In genomic region chr7:20786779-20787651, GRCh38 we compare ENCODE assay signal across 8 cellular contexts. TPM values are rescaled to one million over a fixed set of nuclear protein-coding genes. Genes with fewer than 3 reads are reported as not detected.
DNase-seq lines count a peak whose midpoint lies in the region; ATAC-seq, FAIRE-seq and TF ChIP-seq lines count a peak whose summit lies in the region.

Gene SP8, minus strand, starts transcription at chr7:20786886. Its CDS starts 88 bp downstream, at chr7:20786798.

- peaks cover 3 to 12% of the 10 kb centered on the region in 2 experiments for H3K9me3 ChIP-seq in CD4-positive, CD25-positive, alpha-beta regulatory T cell (ENCODE audit: control insufficient read depth in 2 of 2, low read length in 2 of 2)
- no peaks in the 10 kb centered on the region for H3K9me3 ChIP-seq in naive thymus-derived CD4-positive, alpha-beta T cell (ENCODE audit: control insufficient read depth in 2 of 3, low read length in 3 of 3)

- peak within 1 kb of the TSS; percentile 75 to 78 (median 77) for H3K4me3 Mint-ChIP-seq in CD4-positive, CD25-positive, alpha-beta regulatory T cell
- H3K4me3 Mint-ChIP-seq in naive thymus-derived CD4-positive, alpha-beta T cell = peak within 1 kb of the TSS; percentile 69 to 86 (median 80)

- TF ChIP-seq CTCF in dorsolateral prefrontal cortex (IDR thresholded peaks at IDR 0.05 in 54 of 56, conservative IDR thresholded peaks at IDR 0.05 in 2 of 56; ENCODE audit: low read depth in 1 of 56, partially characterized antibody in 56 of 56) = no peak

- no peak within 1 kb of the TSS for H3K27ac Mint-ChIP-seq in CD4-positive, CD25-positive, alpha-beta regulatory T cell
- H3K27ac Mint-ChIP-seq in naive thymus-derived CD4-positive, alpha-beta T cell = peak within 1 kb of the TSS in 5 of 9 donors; percentile 19 to 81 (median 53)

- CTCF ChIA-PET in naive thymus-derived CD4-positive, alpha-beta T cell (lab: Charles Lee) = no interaction called here

- POLR2A ChIA-PET in naive thymus-derived CD4-positive, alpha-beta T cell (lab: Charles Lee) = no interaction called here

- H3K4me3 ChIP-seq in CD4-positive, CD25-positive, alpha-beta regulatory T cell (ENCODE audit: low read depth, low read length) = peak within 1 kb of the TSS; percentile 53
- H3K4me3 ChIP-seq in dorsolateral prefrontal cortex = peak within 1 kb of the TSS in 57 of 59 donors; percentile 14 to 64 (median 42)
- no peak within 1 kb of the TSS for H3K4me3 ChIP-seq in naive thymus-derived CD4-positive, alpha-beta T cell (ENCODE audit: low read length)

- no peaks in the 10 kb centered on the region for H3K36me3 Mint-ChIP-seq in CD4-positive, CD25-positive, alpha-beta regulatory T cell
- H3K36me3 Mint-ChIP-seq in naive thymus-derived CD4-positive, alpha-beta T cell = peaks cover 0 to 43% (median 8%) of the 10 kb centered on the region in 5 donors

- H3K36me3 ChIP-seq in CD4-positive, CD25-positive, alpha-beta regulatory T cell (ENCODE audit: control insufficient read depth, insufficient read depth, low read length) = no peaks in the 10 kb centered on the region
- no peaks in the 10 kb centered on the region for H3K36me3 ChIP-seq in naive thymus-derived CD4-positive, alpha-beta T cell (ENCODE audit: control insufficient read depth in 2 of 3, insufficient read depth in 3 of 3, low read length in 3 of 3)

- H3K9me3 Mint-ChIP-seq in CD4-positive, CD25-positive, alpha-beta regulatory T cell = peaks cover 4 to 30% (median 11%) of the 10 kb centered on the region in 7 donors
- H3K9me3 Mint-ChIP-seq in naive thymus-derived CD4-positive, alpha-beta T cell = peaks cover 0 to 74% (median 33%) of the 10 kb centered on the region in 11 donors

- ATAC-seq in CD4-positive, CD25-positive, alpha-beta regulatory T cell (ENCODE audit: low read depth in 2 of 2) = no peak
- ATAC-seq in HG02759 (IDR thresholded peaks at IDR 0.05; ENCODE audit: unreplicated experiment) (peak; percentile 64), left lobe of liver (no peak), GM21528 (IDR thresholded peaks at IDR 0.05; ENCODE audit: low FRiP score, unreplicated experiment) (no peak)
- ATAC-seq in naive thymus-derived CD4-positive, alpha-beta T cell = peak; percentile 10

- peaks cover 12 to 24% (median 19%) of the 10 kb centered on the region in 4 donors for H3K4me1 Mint-ChIP-seq in CD4-positive, CD25-positive, alpha-beta regulatory T cell
- peaks cover 17 to 36% (median 26%) of the 10 kb centered on the region in 7 donors for H3K4me1 Mint-ChIP-seq in naive thymus-derived CD4-positive, alpha-beta T cell

- no peak within 1 kb of the TSS for H3K27ac ChIP-seq in CD4-positive, CD25-positive, alpha-beta regulatory T cell (ENCODE audit: insufficient read depth, low read length, poor library complexity, severe bottlenecking)
- no peak within 1 kb of the TSS for H3K27ac ChIP-seq in dorsolateral prefrontal cortex
- no peak within 1 kb of the TSS for H3K27ac ChIP-seq in naive thymus-derived CD4-positive, alpha-beta T cell (ENCODE audit: low read depth, low read length)

- H3K27me3 ChIP-seq in CD4-positive, CD25-positive, alpha-beta regulatory T cell (ENCODE audit: control insufficient read depth, insufficient read depth, low read length) = peaks cover 52% of the 10 kb centered on the region
- peaks cover 21 to 100% (median 99%) of the 10 kb centered on the region in 45 donors for H3K27me3 ChIP-seq in dorsolateral prefrontal cortex
- H3K27me3 ChIP-seq in naive thymus-derived CD4-positive, alpha-beta T cell (ENCODE audit: control insufficient read depth in 2 of 2, insufficient read depth in 2 of 2, low read length in 2 of 2) = peaks cover 0 to 47% of the 10 kb centered on the region in 2 donors

- peak in 1 of 3 donors; percentile 39 for DNase-seq in CD4-positive, CD25-positive, alpha-beta regulatory T cell
- peak; percentile 34 for DNase-seq in RCC 7860 (ENCODE audit: low spot score)
- peak in 1 of 10 donors; percentile 53 for DNase-seq in dorsolateral prefrontal cortex
- peak in 1 of 9 donors; percentile 12 for DNase-seq in naive thymus-derived CD4-positive, alpha-beta T cell
- DNase-seq in left lobe of liver (ENCODE audit: low spot score) = no peak
- no peak for DNase-seq in GM19240 (ENCODE audit: insufficient read length, low spot score)

- H3K27me3 Mint-ChIP-seq in CD4-positive, CD25-positive, alpha-beta regulatory T cell = peaks cover 81% of the 10 kb centered on the region
- H3K27me3 Mint-ChIP-seq in naive thymus-derived CD4-positive, alpha-beta T cell = peaks cover 75 to 86% (median 81%) of the 10 kb centered on the region in 5 donors

- no peak for FAIRE-seq in RCC 7860 (lab: Jason Lieb, UNC)

- H3K4me1 ChIP-seq in CD4-positive, CD25-positive, alpha-beta regulatory T cell (ENCODE audit: control insufficient read depth, insufficient read depth, low read length, poor library complexity, severe bottlenecking) = peaks cover 30% of the 10 kb centered on the region
- no peaks in the 10 kb centered on the region for H3K4me1 ChIP-seq in naive thymus-derived CD4-positive, alpha-beta T cell (ENCODE audit: control insufficient read depth in 2 of 2, insufficient read depth in 2 of 2, low read length in 2 of 2)

- intact Hi-C loops in dorsolateral prefrontal cortex (cut with DNase I) = loop anchor here in 1 of 2 donors (10.0 kb wide), 2 partner anchors 638 to 718 kb away; partner anchors contain the start of gene SP4
- intact Hi-C loops in naive thymus-derived CD4-positive, alpha-beta T cell (cut with micrococcal nuclease) = loop anchor here (1.0 to 10.0 kb wide), 3 partner anchors 9 to 1675 kb away; no protein-coding TSS in a partner anchor

RNA-seq across cellular contexts. Expression of gene SP8, which starts in this region (rescaled TPM):
- not detected for total RNA-seq in CD4-positive, CD25-positive, alpha-beta regulatory T cell
- polyA plus RNA-seq in CD4-positive, CD25-positive, alpha-beta regulatory T cell = not detected
- 1 to 10 TPM in 85 of 120 experiments, under 1 TPM in 35; 0.21 to 3.7 (median 1.2) TPM for total RNA-seq in dorsolateral prefrontal cortex
- not detected for total RNA-seq in naive thymus-derived CD4-positive, alpha-beta T cell
- not detected for polyA plus RNA-seq in naive thymus-derived CD4-positive, alpha-beta T cell
- total RNA-seq in left lobe of liver = not detected

Comparison
In these comparisons a context has a peak if more than half of its experiments do, and no peak if none do; other contexts are left out.
1. Peak in ATAC-seq in naive thymus-derived CD4-positive, alpha-beta T cell; RNA of the gene not detected or under 1 TPM.
2. H3K27ac Mint-ChIP-seq: peak in naive thymus-derived CD4-positive, alpha-beta T cell (5 of 9); none in CD4-positive, CD25-positive, alpha-beta regulatory T cell (0 of 3).